Comparison of ENCODE assay signal across 1 cellular context in the genomic region with DNA sequence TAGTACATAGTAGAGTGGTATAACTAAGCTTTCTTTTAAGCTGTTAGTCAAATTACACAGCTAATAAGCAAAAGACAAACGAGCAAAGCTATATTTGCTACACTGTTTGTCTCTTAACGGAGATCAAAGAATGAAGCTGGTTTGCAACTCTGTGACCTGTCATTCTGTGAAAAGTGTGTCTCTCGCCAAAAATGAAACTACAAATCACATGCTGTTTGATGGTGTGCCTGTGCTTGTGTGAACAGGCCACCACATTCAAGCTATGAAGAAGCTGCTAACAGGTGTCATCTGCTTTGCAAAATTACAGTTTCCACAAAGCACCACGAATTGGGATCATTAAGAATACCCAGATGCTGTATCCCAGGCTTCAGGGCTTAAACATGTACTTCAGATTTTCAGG.
TF ChIP-seq lines count a peak whose summit lies in the region.

No MANE protein-coding gene starts in this region.

TF ChIP-seq in H1, 55 proteins besides CTCF, POLR2A, EP300 and RAD21 (continued from another document):
- TF ChIP-seq POLR2AphosphoS5 (IDR thresholded peaks at IDR 0.05; ENCODE audit: low read depth, low read length) (no peak), KDM4A (IDR thresholded peaks at IDR 0.05; ENCODE audit: low read depth, low read length, severe bottlenecking) (no peak), CHD1 (IDR thresholded peaks at IDR 0.05; ENCODE audit: low read depth, low read length) (no peak), SIN3A (conservative IDR thresholded peaks at IDR 0.05 in 1 of 2, IDR thresholded peaks at IDR 0.05 in 1 of 2; ENCODE audit: low read depth in 1 of 2, low read length in 2 of 2) (no peak), BCL11A (IDR thresholded peaks at IDR 0.05; ENCODE audit: low read depth in 2 of 2, low read length in 2 of 2) (no peak), TAF1 (IDR thresholded peaks at IDR 0.05; ENCODE audit: low read depth, low read length) (no peak)
- TF ChIP-seq, protein P1, sequence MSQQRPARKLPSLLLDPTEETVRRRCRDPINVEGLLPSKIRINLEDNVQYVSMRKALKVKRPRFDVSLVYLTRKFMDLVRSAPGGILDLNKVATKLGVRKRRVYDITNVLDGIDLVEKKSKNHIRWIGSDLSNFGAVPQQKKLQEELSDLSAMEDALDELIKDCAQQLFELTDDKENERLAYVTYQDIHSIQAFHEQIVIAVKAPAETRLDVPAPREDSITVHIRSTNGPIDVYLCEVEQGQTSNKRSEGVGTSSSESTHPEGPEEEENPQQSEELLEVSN (IDR thresholded peaks at IDR 0.05) = no peak
